In the genomic region with DNA sequence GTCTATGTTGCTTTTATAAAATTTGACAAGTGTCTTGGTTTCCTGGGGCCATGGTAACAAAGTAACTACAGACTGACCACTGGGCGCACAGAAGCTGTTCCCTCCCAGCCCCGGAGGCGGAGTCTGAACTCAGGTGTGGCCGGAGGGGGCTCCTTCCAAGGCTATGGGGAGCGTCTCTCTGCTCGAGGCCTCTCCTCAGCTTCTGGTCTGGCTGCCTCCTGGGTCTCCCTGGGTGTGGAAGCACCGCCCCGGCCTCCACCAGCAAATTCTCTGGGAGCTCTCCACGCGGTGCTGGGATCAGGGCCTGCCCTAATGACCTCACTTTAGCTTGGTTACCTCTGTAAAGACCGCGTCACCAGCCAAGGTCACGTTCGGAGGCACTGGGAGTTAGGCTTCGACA, we compare ENCODE assay signal across 24 cellular contexts. TPM values are rescaled to one million over a fixed set of nuclear protein-coding genes. Genes with fewer than 3 reads are reported as not detected.
"Had no signal": no experiment of that assay in that cellular context is flagged by ENCODE, and none has a peak within 500 bp of the region (broad histone marks: within the 10 kb centered on the region; RNA-seq: fewer than 3 reads in every experiment).

No MANE protein-coding gene starts in this region.

- H3K27ac Mint-ChIP-seq: activated CD4-positive, alpha-beta T cell treated with anti-CD3 and anti-CD28 coated beads, Interleukin-2, amount 10 ng/mL, durations not matched to agents 24 days and 14 days; activated CD8-positive, alpha-beta T cell treated with anti-CD3 and anti-CD28 coated beads, Interleukin-2, amount 10 ng/mL, durations not matched to agents 7 days and 5 days; activated naive CD8-positive, alpha-beta T cell treated with anti-CD3 and anti-CD28 coated beads for 36 hours; activated T-cell treated with anti-CD3 and anti-CD28 coated beads, Interleukin-2, amount 50 U/mL, for 72 hours; dendritic cell treated with granulocyte-macrophage colony-stimulating factor and Interleukin-4, amounts not matched to agents 40 ng/mL and 50 ng/mL, for 4 days; endodermal cell; naive B cell had no signal

- H3K27me3 ChIP-seq: brain microvascular endothelial cell, neutrophil, upper lobe of left lung had no signal

- H3K4me1 ChIP-seq: gastroesophageal sphincter, upper lobe of left lung had no signal

- H3K4me3 Mint-ChIP-seq: activated CD4-positive, alpha-beta T cell treated with anti-CD3 and anti-CD28 coated beads, Interleukin-2, amount 10 ng/mL, durations not matched to agents 24 days and 14 days; activated CD8-positive, alpha-beta T cell treated with anti-CD3 and anti-CD28 coated beads, Interleukin-2, amount 10 ng/mL, durations not matched to agents 7 days and 5 days; activated naive CD8-positive, alpha-beta T cell treated with anti-CD3 and anti-CD28 coated beads for 36 hours; activated T-cell treated with anti-CD3 and anti-CD28 coated beads, Interleukin-2, amount 50 U/mL, for 72 hours; dendritic cell treated with granulocyte-macrophage colony-stimulating factor and Interleukin-4, amounts not matched to agents 40 ng/mL and 50 ng/mL, for 4 days; endodermal cell; naive B cell had no signal

- H3K9me3 ChIP-seq: gastroesophageal sphincter, neutrophil, SJSA1, upper lobe of left lung had no signal

- H3K4me3 ChIP-seq: gastroesophageal sphincter, SJSA1, skin epidermis, upper lobe of left lung had no signal

- H3K9me3 Mint-ChIP-seq: activated CD4-positive, alpha-beta T cell treated with anti-CD3 and anti-CD28 coated beads, Interleukin-2, amount 10 ng/mL, durations not matched to agents 24 days and 14 days; activated naive CD8-positive, alpha-beta T cell treated with anti-CD3 and anti-CD28 coated beads for 36 hours; activated T-cell treated with anti-CD3 and anti-CD28 coated beads, Interleukin-2, amount 50 U/mL, for 72 hours; dendritic cell treated with granulocyte-macrophage colony-stimulating factor and Interleukin-4, amounts not matched to agents 40 ng/mL and 50 ng/mL, for 4 days had no signal

- H3K36me3 Mint-ChIP-seq: activated naive CD8-positive, alpha-beta T cell treated with anti-CD3 and anti-CD28 coated beads for 36 hours had no signal

- H3K27me3 Mint-ChIP-seq: activated CD4-positive, alpha-beta T cell treated with anti-CD3 and anti-CD28 coated beads, Interleukin-2, amount 10 ng/mL, durations not matched to agents 24 days and 14 days; activated naive CD8-positive, alpha-beta T cell treated with anti-CD3 and anti-CD28 coated beads for 36 hours; dendritic cell treated with granulocyte-macrophage colony-stimulating factor and Interleukin-4, amounts not matched to agents 40 ng/mL and 50 ng/mL, for 4 days; naive B cell had no signal

- DNase-seq: activated CD4-positive, alpha-beta T cell treated with anti-CD3 and anti-CD28 coated beads, Interleukin-2, amount 10 ng/mL, durations not matched to agents 24 days and 14 days; activated CD4-positive, CD25-positive, alpha-beta regulatory T cell; activated CD8-positive, alpha-beta memory T cell treated with anti-CD3 and anti-CD28 coated beads, Interleukin-2, amount 50 U/mL, for 4 hours; activated CD8-positive, alpha-beta T cell treated with anti-CD3 and anti-CD28 coated beads, Interleukin-2, amount 10 ng/mL, durations not matched to agents 7 days and 5 days; activated gamma-delta T cell; activated naive CD8-positive, alpha-beta T cell treated with anti-CD3 and anti-CD28 coated beads for 36 hours; activated T-cell treated with anti-CD3 and anti-CD28 coated beads, Interleukin-2, amount 50 U/mL, for 72 hours; brain microvascular endothelial cell; cerebellar nuclear complex; endodermal cell; kidney glomerular epithelial cell; mammary epithelial cell; naive B cell; stimulated activated CD4-positive, alpha-beta T cell treated with anti-CD3 and anti-CD28 coated beads, Interleukin-4, amount 100 ng/mL, for 24 hours; stimulated activated naive CD4-positive, alpha-beta T cell; SW 1271 had no signal

- H3K27ac ChIP-seq: brain microvascular endothelial cell, gastroesophageal sphincter, neutrophil, parathyroid adenoma, SJSA1, skin epidermis, upper lobe of left lung had no signal

- H3K36me3 ChIP-seq: brain microvascular endothelial cell, neutrophil, SJSA1 had no signal

- H3K4me1 Mint-ChIP-seq: activated CD4-positive, alpha-beta T cell treated with anti-CD3 and anti-CD28 coated beads, Interleukin-2, amount 10 ng/mL, durations not matched to agents 24 days and 14 days; activated naive CD8-positive, alpha-beta T cell treated with anti-CD3 and anti-CD28 coated beads for 36 hours; endodermal cell; naive B cell had no signal

- ATAC-seq: activated CD8-positive, alpha-beta T cell treated with anti-CD3 and anti-CD28 coated beads, Interleukin-2, amount 10 ng/mL, durations not matched to agents 7 days and 5 days; activated T-cell treated with anti-CD3 and anti-CD28 coated beads, Interleukin-2, amount 50 U/mL, for 72 hours; gastroesophageal sphincter had no signal

RNA-seq across cellular contexts. Expression of gene F7, which starts 45.7 kb away (rescaled TPM):
- total RNA-seq: activated CD4-positive, alpha-beta T cell treated with anti-CD3 and anti-CD28 coated beads, Interleukin-2, amount 10 ng/mL, durations not matched to agents 24 days and 14 days; activated CD8-positive, alpha-beta T cell treated with anti-CD3 and anti-CD28 coated beads, Interleukin-2, amount 10 ng/mL, durations not matched to agents 7 days and 5 days; activated T-cell treated with anti-CD3 and anti-CD28 coated beads, Interleukin-2, amount 50 U/mL, for 72 hours; mammary epithelial cell; SJSA1; T-helper 2 cell treated with Interferon-gamma antibody and Interleukin-4, amounts not matched to agents 100 ng/mL and 5 ng/mL, for 36 hours had no signal
